21 cellular contexts compared by ENCODE assay signal in genomic region chr11:30478923-30479322, GRCh38.
A peak's percentile ranks its signal among the peaks of the same experiment; 100 is the strongest.
DNase-seq lines count a peak whose midpoint lies in the region; ATAC-seq and TF ChIP-seq lines count a peak whose summit lies in the region.
"Had no signal": no experiment of that assay in that cellular context is flagged by ENCODE, and none has a peak within 500 bp of the region (broad histone marks: within the 10 kb centered on the region; RNA-seq: fewer than 3 reads in every experiment).

No MANE protein-coding gene starts in this region.

- H3K27ac Mint-ChIP-seq in endodermal cell, result peak overlapping the region; percentile 65
- H3K27ac Mint-ChIP-seq: activated CD4-positive, alpha-beta T cell treated with anti-CD3 and anti-CD28 coated beads for 36 hours; activated naive CD4-positive, alpha-beta T cell treated with anti-CD3 and anti-CD28 coated beads, Interleukin-2, amount 10 ng/mL, durations not matched to agents 7 days and 5 days; T-helper 17 cell had no signal

- peaks cover 2% of the 10 kb centered on the region for H3K36me3 Mint-ChIP-seq in endodermal cell (ENCODE audit: low read depth)
- H3K36me3 Mint-ChIP-seq: activated naive CD4-positive, alpha-beta T cell treated with anti-CD3 and anti-CD28 coated beads, Interleukin-2, amount 10 ng/mL, durations not matched to agents 7 days and 5 days had no signal

- 40 to 93% methylated on average over 1 of the region's 3 CpGs for WGBS in endodermal cell (ENCODE audit: insufficient coverage in 1 of 2, insufficient read length in 1 of 2), 2 experiments
- 50% methylated on average over 3 of the region's 3 CpGs for WGBS in hepatocyte (ENCODE audit: low lambda C conversion rate, missing lambda C conversion rate)

- no peaks in the 10 kb centered on the region for H4K20me1 ChIP-seq in hepatocyte (ENCODE audit: insufficient read depth, poor library complexity, severe bottlenecking)

- H3K79me2 ChIP-seq in hepatocyte, result no peaks in the 10 kb centered on the region

- no peaks in the 10 kb centered on the region for H3K36me3 ChIP-seq in endodermal cell (ENCODE audit: control insufficient read depth, insufficient read depth, low read length)
- H3K36me3 ChIP-seq in hepatocyte (replicated peaks; ENCODE audit: insufficient read depth, low read depth), result no peaks in the 10 kb centered on the region
- no peaks in the 10 kb centered on the region for H3K36me3 ChIP-seq in rectal smooth muscle tissue (ENCODE audit: control insufficient read depth, insufficient read depth, low read length)
- H3K36me3 ChIP-seq in H7 (replicated peaks; ENCODE audit: control insufficient read depth, insufficient read depth, low read length), result no peaks in the 10 kb centered on the region
- H3K36me3 ChIP-seq: brain microvascular endothelial cell, ovary had no signal

- peak overlapping the region; percentile 33 for H3K4me2 ChIP-seq in hepatocyte

- no peak overlapping the region for H2AFZ ChIP-seq in hepatocyte

- peaks cover 41% of the 10 kb centered on the region for H3K4me1 Mint-ChIP-seq in endodermal cell
- H3K4me1 Mint-ChIP-seq: activated CD4-positive, alpha-beta T cell treated with anti-CD3 and anti-CD28 coated beads for 36 hours; activated naive CD4-positive, alpha-beta T cell treated with anti-CD3 and anti-CD28 coated beads, Interleukin-2, amount 10 ng/mL, durations not matched to agents 7 days and 5 days; T-helper 17 cell had no signal

- no peak for ATAC-seq in HG02852 (IDR thresholded peaks at IDR 0.05; ENCODE audit: unreplicated experiment)
- ATAC-seq: activated CD4-positive, alpha-beta T cell treated with anti-CD3 and anti-CD28 coated beads for 36 hours; mucosa of descending colon; T-helper 17 cell had no signal

- no peak overlapping the region for H3K4me3 ChIP-seq in endodermal cell (ENCODE audit: low read length)
- no peak overlapping the region for H3K4me3 ChIP-seq in hepatocyte
- peak overlapping the region; percentile 4 for H3K4me3 ChIP-seq in rectal smooth muscle tissue (ENCODE audit: low read length)
- H3K4me3 ChIP-seq in H7 (ENCODE audit: insufficient read depth, low read depth, low read length), result no peak overlapping the region
- H3K4me3 ChIP-seq: mucosa of descending colon, ovary had no signal

- DNase-seq in AG08395 (ENCODE audit: low spot score) (peak; percentile 12), endodermal cell (no peak), hepatocyte (ENCODE audit: low spot score) (no peak), NCI-H1417 (lab: John Stamatoyannopoulos, UW) (no peak), DMS79 treated with DMSO at 0.1 percent for 48 hours (lab: John Stamatoyannopoulos, UW) (no peak), H7 (no peak)
- DNase-seq: activated CD4-positive, alpha-beta T cell treated with anti-CD3 and anti-CD28 coated beads for 36 hours; activated naive CD4-positive, alpha-beta T cell treated with anti-CD3 and anti-CD28 coated beads, Interleukin-2, amount 10 ng/mL, durations not matched to agents 7 days and 5 days; brain microvascular endothelial cell; C1 segment of cervical spinal cord; DMS153; Karpas-422; mucosa of descending colon; NCI-H1436 treated with DMSO at 0.1 percent for 48 hours; NCI-H345; SHP77; T-helper 17 cell had no signal

- no peaks in the 10 kb centered on the region for H3K9me2 ChIP-seq in hepatocyte (replicated peaks; ENCODE audit: insufficient read depth)

- no peak overlapping the region for H3K9ac ChIP-seq in endodermal cell (ENCODE audit: extremely low read depth, low read length, poor library complexity, severe bottlenecking)
- no peak overlapping the region for H3K9ac ChIP-seq in rectal smooth muscle tissue (ENCODE audit: low read length)

- H3K27ac ChIP-seq in endodermal cell (ENCODE audit: low read depth, low read length) (peak overlapping the region; percentile 14), hepatocyte (peak overlapping the region; percentile 12), rectal smooth muscle tissue (ENCODE audit: low read depth, low read length) (peak overlapping the region; percentile 81)
- H3K27ac ChIP-seq: 22Rv1, brain microvascular endothelial cell, ovary had no signal

- H3K9me3 Mint-ChIP-seq in endodermal cell, result no peaks in the 10 kb centered on the region
- H3K9me3 Mint-ChIP-seq: activated naive CD4-positive, alpha-beta T cell treated with anti-CD3 and anti-CD28 coated beads, Interleukin-2, amount 10 ng/mL, durations not matched to agents 7 days and 5 days had no signal

- H3K27me3 ChIP-seq in endodermal cell (ENCODE audit: control insufficient read depth, insufficient read depth, low read length, poor library complexity, severe bottlenecking) (no peaks in the 10 kb centered on the region), hepatocyte (no peaks in the 10 kb centered on the region), rectal smooth muscle tissue (ENCODE audit: control insufficient read depth, insufficient read depth, low read length) (no peaks in the 10 kb centered on the region), H7 (ENCODE audit: control insufficient read depth, insufficient read depth, low read length) (no peaks in the 10 kb centered on the region)
- H3K27me3 ChIP-seq: brain microvascular endothelial cell, ovary had no signal

- H3K4me1 ChIP-seq in endodermal cell (ENCODE audit: control insufficient read depth, insufficient read depth, low read length), result peaks cover 23% of the 10 kb centered on the region
- H3K4me1 ChIP-seq in hepatocyte (ENCODE audit: insufficient read depth), result peaks cover 30% of the 10 kb centered on the region
- peaks cover 27% of the 10 kb centered on the region for H3K4me1 ChIP-seq in rectal smooth muscle tissue (ENCODE audit: control insufficient read depth, insufficient read depth, low read length)

- no peaks in the 10 kb centered on the region for H3K27me3 Mint-ChIP-seq in endodermal cell (ENCODE audit: insufficient read depth)
- H3K27me3 Mint-ChIP-seq: activated naive CD4-positive, alpha-beta T cell treated with anti-CD3 and anti-CD28 coated beads, Interleukin-2, amount 10 ng/mL, durations not matched to agents 7 days and 5 days had no signal

- H3K4me3 Mint-ChIP-seq in endodermal cell, result no peak overlapping the region
- H3K4me3 Mint-ChIP-seq: activated CD4-positive, alpha-beta T cell treated with anti-CD3 and anti-CD28 coated beads for 36 hours; activated naive CD4-positive, alpha-beta T cell treated with anti-CD3 and anti-CD28 coated beads, Interleukin-2, amount 10 ng/mL, durations not matched to agents 7 days and 5 days; T-helper 17 cell had no signal

- TF ChIP-seq CTCF in endodermal cell (conservative IDR thresholded peaks at IDR 0.05), result no peak
- TF ChIP-seq CTCF in hepatocyte (IDR thresholded peaks at IDR 0.05; ENCODE audit: poor library complexity), result no peak

- no peaks in the 10 kb centered on the region for H3K9me3 ChIP-seq in endodermal cell (ENCODE audit: control insufficient read depth, low read length)
- no peaks in the 10 kb centered on the region for H3K9me3 ChIP-seq in hepatocyte (ENCODE audit: low read depth)
- H3K9me3 ChIP-seq: mucosa of descending colon, ovary had no signal

Comparison
In these comparisons a context has a peak if more than half of its experiments do, and no peak if none do; other contexts are left out.
1. H3K27ac ChIP-seq: peak in every context shown above with its lines; median percentile 81 in rectal smooth muscle tissue; 14 in endodermal cell; 12 in hepatocyte.